In genomic region chr12:49342066-49342913, GRCh38 we compare ENCODE assay signal across 8 cellular contexts. TPM values are rescaled to one million over a fixed set of nuclear protein-coding genes. Genes with fewer than 3 reads are reported as not detected.
DNase-seq lines count a peak whose midpoint lies in the region; ATAC-seq and TF ChIP-seq lines count a peak whose summit lies in the region.

No MANE protein-coding gene starts in this region.

- peak; percentile 69 for DNase-seq in DND-41
- peak; percentile 98 for DNase-seq in H9
- peak; percentile 84 for DNase-seq in NCI-H1092 (lab: John Stamatoyannopoulos, UW)
- peak; percentile 50 to 80 (median 67) for DNase-seq in adrenal gland
- DNase-seq in left ventricle myocardium inferior: peak; percentile 76
- peak; percentile 48 for DNase-seq in prostate gland (ENCODE audit: low spot score)

- no peak overlapping the region for H2BK120ac ChIP-seq in H9 (ENCODE audit: low read depth, low read length, poor library complexity, severe bottlenecking)

- no peaks in the 10 kb centered on the region for H3K27me3 ChIP-seq in DND-41 (ENCODE audit: insufficient read depth, low read length, poor library complexity)
- H3K27me3 ChIP-seq in H9 (ENCODE audit: insufficient read depth, low read length): peaks cover 83% of the 10 kb centered on the region
- H3K27me3 ChIP-seq in adrenal gland: peaks cover 18% of the 10 kb centered on the region
- peaks cover 100% of the 10 kb centered on the region for H3K27me3 ChIP-seq in left ventricle myocardium inferior (ENCODE audit: low read depth)
- peaks cover 11% of the 10 kb centered on the region for H3K27me3 ChIP-seq in prostate gland (replicated peaks; ENCODE audit: insufficient read depth)

- H2BK12ac ChIP-seq in H9 (ENCODE audit: insufficient read length, low read depth, low read length): no peak overlapping the region

- H3K14ac ChIP-seq in H9 (ENCODE audit: insufficient read depth, low read length): no peak overlapping the region

- H3K79me2 ChIP-seq in DND-41 (ENCODE audit: insufficient read depth, low read length) (no peaks in the 10 kb centered on the region), H9 (ENCODE audit: insufficient read depth, low read length) (no peaks in the 10 kb centered on the region)

- H3K79me1 ChIP-seq in H9 (ENCODE audit: insufficient read depth, low read depth, low read length, poor library complexity, severe bottlenecking): no peaks in the 10 kb centered on the region

- no peak overlapping the region for H3K4me3 ChIP-seq in DND-41 (ENCODE audit: low read depth in 1 of 2, low read length in 2 of 2)
- H3K4me3 ChIP-seq in adrenal gland: peak overlapping the region in 1 of 4 donors; percentile 44
- peak overlapping the region; percentile 62 for H3K4me3 ChIP-seq in left ventricle myocardium inferior
- peak overlapping the region; percentile 4 to 7 for H3K4me3 ChIP-seq in prostate gland
- H3K4me3 ChIP-seq in urinary bladder (ENCODE audit: low read depth, low read length): peak overlapping the region; percentile 38

- H3K23ac ChIP-seq in H9 (ENCODE audit: insufficient read length, low read depth, low read length): no peak overlapping the region

- TF ChIP-seq CTCF in DND-41 (IDR thresholded peaks at IDR 0.05; ENCODE audit: borderline replicate concordance, extremely low read depth, low read length, poor library complexity, severe bottlenecking): peak; percentile 72
- peak; percentile 100 for TF ChIP-seq CTCF in H9 (conservative IDR thresholded peaks at IDR 0.05)
- peak; percentile 49 to 80 (median 63) for TF ChIP-seq CTCF in adrenal gland (IDR thresholded peaks at IDR 0.05)
- TF ChIP-seq CTCF in left ventricle myocardium inferior (IDR thresholded peaks at IDR 0.05; ENCODE audit: borderline replicate concordance): peak; percentile 85
- TF ChIP-seq CTCF in prostate gland (IDR thresholded peaks at IDR 0.05): peak; percentile 52 to 73 (median 61)

- peaks cover 56 to 67% of the 10 kb centered on the region in 2 experiments for H3K4me1 Mint-ChIP-seq in H9
- peaks cover 24% of the 10 kb centered on the region for H3K4me1 Mint-ChIP-seq in T-helper 1 cell treated with Interleukin-12 subunit alpha and Interleukin-12 subunit beta and Interleukin-4 antibody, amounts not matched to agents 30 μg/mL and 1 μg/mL, for 36 hours (ENCODE audit: low read depth)

- no peak overlapping the region for H3T11ph ChIP-seq in H9 (ENCODE audit: low read length)

- H2AFZ ChIP-seq in DND-41 (ENCODE audit: low read depth, low read length) (no peak overlapping the region), H9 (ENCODE audit: low read length) (no peak overlapping the region)

- TF ChIP-seq POLR2A in adrenal gland (IDR thresholded peaks at IDR 0.05): no peak
- no peak for TF ChIP-seq POLR2A in prostate gland (IDR thresholded peaks at IDR 0.05)

- peaks cover 99% of the 10 kb centered on the region for H3K27me3 Mint-ChIP-seq in H9 (ENCODE audit: low read depth)
- H3K27me3 Mint-ChIP-seq in T-helper 1 cell treated with Interleukin-12 subunit alpha and Interleukin-12 subunit beta and Interleukin-4 antibody, amounts not matched to agents 30 μg/mL and 1 μg/mL, for 36 hours (ENCODE audit: low read depth): peaks cover 93% of the 10 kb centered on the region

- no peak overlapping the region for H4K5ac ChIP-seq in H9 (ENCODE audit: insufficient read length, low read depth, low read length)

- H3K4ac ChIP-seq in H9 (ENCODE audit: low read depth, low read length): no peak overlapping the region

- ATAC-seq in DND-41 (ENCODE audit: insufficient read depth, low read depth): peak; percentile 86

- H3K9ac ChIP-seq in DND-41 (ENCODE audit: low read depth, low read length) (no peak overlapping the region), H9 (ENCODE audit: extremely low read depth, insufficient read length, low read length) (no peak overlapping the region)

- H3K27ac Mint-ChIP-seq in H9: no peak overlapping the region
- H3K27ac Mint-ChIP-seq in T-helper 1 cell treated with Interleukin-12 subunit alpha and Interleukin-12 subunit beta and Interleukin-4 antibody, amounts not matched to agents 30 μg/mL and 1 μg/mL, for 36 hours: no peak overlapping the region

- no peak overlapping the region for H2AK5ac ChIP-seq in H9 (ENCODE audit: insufficient read length, low read length)

- H3K4me2 ChIP-seq in DND-41 (ENCODE audit: insufficient read depth, low read length) (no peak overlapping the region), H9 (ENCODE audit: insufficient read depth, insufficient read length, low read length) (peak overlapping the region; percentile 82)

- no peak overlapping the region for H4K91ac ChIP-seq in H9 (ENCODE audit: insufficient read length, low read depth, low read length)

- no peaks in the 10 kb centered on the region for H3K36me3 ChIP-seq in DND-41 (ENCODE audit: insufficient read depth, low read length)
- H3K36me3 ChIP-seq in adrenal gland (replicated peaks in 1 of 2): no peaks in the 10 kb centered on the region
- H3K36me3 ChIP-seq in left ventricle myocardium inferior: no peaks in the 10 kb centered on the region
- H3K36me3 ChIP-seq in prostate gland: no peaks in the 10 kb centered on the region
- H3K36me3 ChIP-seq in urinary bladder (ENCODE audit: insufficient read depth): no peaks in the 10 kb centered on the region

- no peak overlapping the region for H4K8ac ChIP-seq in H9 (replicated peaks; ENCODE audit: insufficient read length, low read depth, low read length)

- H3K18ac ChIP-seq in H9 (ENCODE audit: insufficient read length, low read depth, low read length): no peak overlapping the region

- H3K23me2 ChIP-seq in H9 (ENCODE audit: insufficient read length, low read depth, low read length, poor library complexity, severe bottlenecking): peaks cover 30% of the 10 kb centered on the region

- H3K56ac ChIP-seq in H9 (ENCODE audit: insufficient read length, low read depth, low read length): no peak overlapping the region

- H3K9me3 Mint-ChIP-seq in H9: peaks cover 1 to 3% of the 10 kb centered on the region in 2 experiments; a peak in 2 of 5 replicates
- H3K9me3 Mint-ChIP-seq in T-helper 1 cell treated with Interleukin-12 subunit alpha and Interleukin-12 subunit beta and Interleukin-4 antibody, amounts not matched to agents 30 μg/mL and 1 μg/mL, for 36 hours: no peaks in the 10 kb centered on the region

- WGBS in H9 (ENCODE audit: extremely low coverage, insufficient read length, low lambda C conversion rate): no CpG with 5 or more reads among the region's 58 CpGs
- 0 to 35% (median 21%) methylated on average over 1 to 58 of the region's 58 CpGs for WGBS in adrenal gland, 4 donors
- WGBS in prostate gland: 2% methylated on average over 49 of the region's 58 CpGs
- WGBS in urinary bladder: under 1% methylated on average over 58 of the region's 58 CpGs

- no peaks in the 10 kb centered on the region for H3K9me3 ChIP-seq in DND-41 (ENCODE audit: insufficient read depth, low read length, severe bottlenecking)
- no peaks in the 10 kb centered on the region for H3K9me3 ChIP-seq in H9 (ENCODE audit: control insufficient read depth, low read depth, low read length)
- H3K9me3 ChIP-seq in adrenal gland (replicated peaks in 1 of 3): no peaks in the 10 kb centered on the region
- H3K9me3 ChIP-seq in left ventricle myocardium inferior (replicated peaks): no peaks in the 10 kb centered on the region
- H3K9me3 ChIP-seq in prostate gland: no peaks in the 10 kb centered on the region

- H2BK15ac ChIP-seq in H9 (ENCODE audit: low read depth, low read length): no peak overlapping the region

- peaks cover 0 to 1% (median 0%) of the 10 kb centered on the region in 3 experiments; a peak in 1 of 7 replicates for H3K36me3 Mint-ChIP-seq in H9 (ENCODE audit: insufficient read depth in 1 of 3, low read depth in 3 of 3)
- H3K36me3 Mint-ChIP-seq in T-helper 1 cell treated with Interleukin-12 subunit alpha and Interleukin-12 subunit beta and Interleukin-4 antibody, amounts not matched to agents 30 μg/mL and 1 μg/mL, for 36 hours (ENCODE audit: low read depth): peaks cover 2% of the 10 kb centered on the region

- H4K20me1 ChIP-seq in DND-41 (ENCODE audit: insufficient read depth, low read length) (0 out of 2 replicates have a peak, but pooled peaks cover 3% of the 10 kb centered on the region), H9 (ENCODE audit: control insufficient read depth, insufficient read depth, insufficient read length) (peaks cover 3% of the 10 kb centered on the region)

- H3K4me1 ChIP-seq in DND-41 (ENCODE audit: insufficient read depth, low read length) (peaks cover 8% of the 10 kb centered on the region), H9 (ENCODE audit: insufficient read depth, low read length) (peaks cover 7% of the 10 kb centered on the region; the same call in 1 of the 2 replicates), adrenal gland (replicated peaks in 1 of 2) (peaks cover 33 to 52% of the 10 kb centered on the region in 2 donors), left ventricle myocardium inferior (peaks cover 52% of the 10 kb centered on the region), prostate gland (replicated peaks) (peaks cover 28% of the 10 kb centered on the region), urinary bladder (ENCODE audit: insufficient read depth) (peaks cover 6% of the 10 kb centered on the region)

- no peak overlapping the region for H2BK20ac ChIP-seq in H9 (ENCODE audit: low read depth, low read length, poor library complexity, severe bottlenecking)

- intact Hi-C loops in adrenal gland (cut with DNase I) (no loop called here), left ventricle myocardium inferior (cut with micrococcal nuclease) (no loop called here), prostate gland (cut with DNase I) (no loop called here)

- H3K27ac ChIP-seq in DND-41 (ENCODE audit: low read length) (no peak overlapping the region), H9 (ENCODE audit: insufficient read length, low read depth, low read length) (no peak overlapping the region), adrenal gland (no peak overlapping the region), left ventricle myocardium inferior (replicated peaks) (no peak overlapping the region), prostate gland (no peak overlapping the region), urinary bladder (ENCODE audit: low read depth) (no peak overlapping the region)

- no peak overlapping the region for H2BK5ac ChIP-seq in H9 (ENCODE audit: insufficient read length, low read length)

- H3K4me3 Mint-ChIP-seq in H9: peak overlapping the region; percentile 67 to 83
- peak overlapping the region; percentile 53 for H3K4me3 Mint-ChIP-seq in T-helper 1 cell treated with Interleukin-12 subunit alpha and Interleukin-12 subunit beta and Interleukin-4 antibody, amounts not matched to agents 30 μg/mL and 1 μg/mL, for 36 hours

RNA-seq across cellular contexts. Expression of gene DNAJC22, which starts 4.4 kb away (rescaled TPM):
- total RNA-seq in H9 (2021) (2.6 and 3.2 TPM in 2 replicates), adrenal gland (1 to 10 TPM in 2 of 8 donors, under 1 TPM in 6; 0.60 to 2.9 (median 0.78) TPM), left ventricle myocardium inferior (0.08 TPM), prostate gland (1 to 10 TPM in 1 of 2 donors, under 1 TPM in 1; 0.23 to 4.3 TPM), urinary bladder (1.0 TPM)
- polyA plus RNA-seq in adrenal gland (under 1 TPM; 0.40 to 0.51 (median 0.48) TPM), urinary bladder (0.03 TPM)

RNA-seq across cellular contexts. Expression of gene C1QL4, which starts 5.3 kb away (rescaled TPM):
- 1.2 and 1.9 TPM in 2 replicates for total RNA-seq in H9 (2021)
- under 1 TPM in 2 of 8 donors, not detected in 6; 0.14 to 0.20 TPM for total RNA-seq in adrenal gland
- polyA plus RNA-seq in adrenal gland: not detected
- not detected for total RNA-seq in left ventricle myocardium inferior
- 1 to 10 TPM in 1 of 2 donors, not detected in 1; 1.3 TPM for total RNA-seq in prostate gland
- total RNA-seq in urinary bladder: not detected
- not detected for polyA plus RNA-seq in urinary bladder

RNA-seq across cellular contexts. Expression of gene TROAP, which starts 19.2 kb away (rescaled TPM):
- total RNA-seq in H9 (2021) (70.5 and 75.3 TPM in 2 replicates), adrenal gland (1 to 10 TPM in 6 of 8 donors, under 1 TPM in 1, not detected in 1; 0.53 to 2.9 (median 1.8) TPM), left ventricle myocardium inferior (0.66 TPM), prostate gland (1 to 10 TPM in 1 of 2 donors, under 1 TPM in 1; 0.46 to 5.2 TPM), urinary bladder (10.4 TPM)
- polyA plus RNA-seq in adrenal gland (1 to 10 TPM; 1.1 to 1.8 (median 1.1) TPM), urinary bladder (0.48 TPM)

RNA-seq across cellular contexts. Expression of gene SPATS2, which starts 25.0 kb away (rescaled TPM):
- total RNA-seq in H9 (2021): 16.0 and 17.1 TPM in 2 replicates
- 10 to 100 TPM in 6 of 8 donors, 1 to 10 TPM in 2; 4.9 to 21.4 (median 13.7) TPM for total RNA-seq in adrenal gland
- polyA plus RNA-seq in adrenal gland: 10 to 100 TPM; 11.0 to 23.1 (median 19.1) TPM
- total RNA-seq in left ventricle myocardium inferior: 5.9 TPM
- 10 to 100 TPM; 30.1 to 34.2 TPM for total RNA-seq in prostate gland
- total RNA-seq in urinary bladder: 52.8 TPM
- polyA plus RNA-seq in urinary bladder: 11.5 TPM

RNA-seq across cellular contexts. Expression of gene PRPH, which starts 47.3 kb away (rescaled TPM):
- total RNA-seq in H9 (2021) (1.1 and 2.2 TPM in 2 replicates), adrenal gland (1 to 10 TPM in 3 of 8 donors, under 1 TPM in 2, not detected in 3; 0.16 to 6.1 (median 2.3) TPM), left ventricle myocardium inferior (not detected), prostate gland (10 to 100 TPM in 1 of 2 donors, 1 to 10 TPM in 1; 1.4 to 11.4 TPM), urinary bladder (9.1 TPM)
- polyA plus RNA-seq in adrenal gland (10 to 100 TPM in 1 of 3 donors, 1 to 10 TPM in 2; 5.9 to 27.8 (median 9.6) TPM), urinary bladder (24.8 TPM)

Comparison
In these comparisons a context has a peak if more than half of its experiments do, and no peak if none do; other contexts are left out.
1. DNase-seq: peak in every context shown above with its lines; median percentile 98 in H9; 84 in NCI-H1092; 76 in left ventricle myocardium inferior; 69 in DND-41; 67 in adrenal gland; 48 in prostate gland.
2. H3K4me3 ChIP-seq: peak in left ventricle myocardium inferior (single experiment), prostate gland (2 of 2) and urinary bladder (single experiment); none in DND-41 (0 of 2).
3. Peak in every context shown above with its lines, with median percentiles within 50 percentile points of each other: CTCF ChIP-seq.